20 cellular contexts compared by ENCODE assay signal in genomic region chr4:154838694-154839093, GRCh38. TPM values are rescaled to one million over a fixed set of nuclear protein-coding genes. Genes with fewer than 3 reads are reported as not detected.
"Had no signal": no experiment of that assay in that cellular context is flagged by ENCODE, and none has a peak within 500 bp of the region (broad histone marks: within the 10 kb centered on the region; RNA-seq: fewer than 3 reads in every experiment).

No MANE protein-coding gene starts in this region.

- H3K27ac Mint-ChIP-seq: IgD-negative memory B cell had no signal

- H3K4me3 Mint-ChIP-seq: IgD-negative memory B cell had no signal

- H3K27me3 Mint-ChIP-seq: IgD-negative memory B cell had no signal

- H3K4me1 Mint-ChIP-seq: IgD-negative memory B cell had no signal

- H3K27ac ChIP-seq: HL-60, RWPE1 had no signal

- ATAC-seq: K562, Panc1, PC-3 had no signal

- H3K4me3 ChIP-seq: K562 had no signal

- H3K36me3 Mint-ChIP-seq: IgD-negative memory B cell had no signal

- DNase-seq: MV-4-11, NCI-H1048, NCI-H1105, NCI-H1417, NCI-H1436 treated with DMSO at 0.1 percent for 48 hours, NCI-H1694, NCI-H187 treated with DMSO at 0.1 percent for 48 hours, NCI-H2029 treated with DMSO at 0.1 percent for 48 hours, NCI-H2227 treated with DMSO at 0.1 percent for 48 hours, NCI-H524, NCI-H526 treated with DMSO at 0.1 percent for 48 hours, NCI-H748 treated with DMSO at 0.1 percent for 48 hours, PC-3, SHP77 had no signal

RNA-seq across cellular contexts. Expression of gene RBM46, which starts 57.6 kb away (rescaled TPM):
- total RNA-seq: K562, NCI-H460, PC-3 had no signal
- polyA plus RNA-seq: IgD-negative memory B cell had no signal
